Comparison of ENCODE assay signal across 15 cellular contexts in genomic region chr6:158015188-158015506, GRCh38. TPM values are rescaled to one million over a fixed set of nuclear protein-coding genes. Genes with fewer than 3 reads are reported as not detected.
DNase-seq lines count a peak whose midpoint lies in the region; ATAC-seq and TF ChIP-seq lines count a peak whose summit lies in the region.
"Had no signal": no experiment of that assay in that cellular context is flagged by ENCODE, and none has a peak within 500 bp of the region (broad histone marks: within the 10 kb centered on the region; RNA-seq: fewer than 3 reads in every experiment).

No MANE protein-coding gene starts in this region.

- peak overlapping the region; percentile 76 for H3K27ac Mint-ChIP-seq in activated naive CD4-positive, alpha-beta T cell treated with anti-CD3 and anti-CD28 coated beads for 36 hours

- no peak for TF ChIP-seq CTCF in brain microvascular endothelial cell (IDR thresholded peaks at IDR 0.05; ENCODE audit: low read depth, low read length, missing control alignments)

- H3K9me3 ChIP-seq in SJCRH30 (replicated peaks): no peaks in the 10 kb centered on the region
- H3K9me3 ChIP-seq: upper lobe of right lung had no signal

- in situ Hi-C loops in brain microvascular endothelial cell (cut with HindIII; ENCODE audit: low pct_ligation_motif_present, low sequenced_read_pairs): no loop called here

- intact Hi-C loops in activated naive CD4-positive, alpha-beta T cell treated with anti-CD3 and anti-CD28 coated beads for 36 hours (cut with micrococcal nuclease): loop anchor here (1.0 kb wide), 1 partner anchor 11 kb away; no protein-coding TSS in a partner anchor
- intact Hi-C loops in Right ventricle myocardium inferior (cut with DNase I): no loop called here

- no peaks in the 10 kb centered on the region for H3K36me3 ChIP-seq in SJCRH30
- peaks cover 35% of the 10 kb centered on the region for H3K36me3 ChIP-seq in brain microvascular endothelial cell (replicated peaks)
- H3K36me3 ChIP-seq: upper lobe of right lung had no signal

- DNase-seq in activated naive CD4-positive, alpha-beta T cell treated with anti-CD3 and anti-CD28 coated beads for 36 hours: no peak
- no peak for DNase-seq in activated naive CD4-positive, alpha-beta T cell treated with Interleukin-2 at 50 U/mL for 16 hours
- DNase-seq in SJCRH30 (no peak), brain microvascular endothelial cell (no peak), substantia nigra (lab: John Stamatoyannopoulos, UW) (no peak), Right ventricle myocardium inferior (ENCODE audit: missing footprints) (no peak), midbrain (lab: John Stamatoyannopoulos, UW) (no peak)
- DNase-seq: activated CD4-positive, CD25-positive, alpha-beta regulatory T cell; NCI-H1417 treated with DMSO at 0.1 percent for 48 hours; nucleus accumbens; stimulated activated CD4-positive, alpha-beta T cell treated with anti-CD3 and anti-CD28 coated beads, Interleukin-4, amount 100 ng/mL, for 1 hour had no signal

- H3K36me3 Mint-ChIP-seq in activated naive CD4-positive, alpha-beta T cell treated with anti-CD3 and anti-CD28 coated beads for 36 hours (ENCODE audit: low read depth): peaks cover 18% of the 10 kb centered on the region

- H3K4me1 ChIP-seq in SJCRH30: peaks cover 51% of the 10 kb centered on the region

- no peak for ATAC-seq in GM18873 (IDR thresholded peaks at IDR 0.05; ENCODE audit: low FRiP score, unreplicated experiment)
- ATAC-seq in Right ventricle myocardium inferior: no peak
- ATAC-seq: upper lobe of right lung had no signal

- H3K27me3 ChIP-seq in SJCRH30 (no peaks in the 10 kb centered on the region), brain microvascular endothelial cell (replicated peaks) (no peaks in the 10 kb centered on the region)
- H3K27me3 ChIP-seq: upper lobe of right lung had no signal

- H3K27me3 Mint-ChIP-seq in activated naive CD4-positive, alpha-beta T cell treated with anti-CD3 and anti-CD28 coated beads for 36 hours (ENCODE audit: low read depth): no peaks in the 10 kb centered on the region

- no peaks in the 10 kb centered on the region for H3K9me3 Mint-ChIP-seq in activated naive CD4-positive, alpha-beta T cell treated with anti-CD3 and anti-CD28 coated beads for 36 hours

- CTCF ChIA-PET in activated naive CD4-positive, alpha-beta T cell treated with anti-CD3 and anti-CD28 coated beads for 36 hours (lab: Charles Lee): interaction anchor here (1.2 to 4.0 kb wide), 2 partner anchors 11 to 32 kb away, joined by 3 to 34 read pairs; no protein-coding TSS in a partner anchor

- peak overlapping the region; percentile 22 for H3K27ac ChIP-seq in SJCRH30
- peak overlapping the region; percentile 17 for H3K27ac ChIP-seq in brain microvascular endothelial cell
- H3K27ac ChIP-seq in substantia nigra (ENCODE audit: low read depth, low read length, poor library complexity, severe bottlenecking): peak overlapping the region; percentile 99
- H3K27ac ChIP-seq: HL-60, KMS-11, upper lobe of right lung had no signal

- H3K4me3 ChIP-seq in SJCRH30 (no peak overlapping the region), brain microvascular endothelial cell (ENCODE audit: low read depth, low read length) (no peak overlapping the region)
- H3K4me3 ChIP-seq: upper lobe of right lung had no signal

- peaks cover 47% of the 10 kb centered on the region for H3K4me1 Mint-ChIP-seq in activated naive CD4-positive, alpha-beta T cell treated with anti-CD3 and anti-CD28 coated beads for 36 hours (ENCODE audit: low read depth)

- H3K4me3 Mint-ChIP-seq in activated naive CD4-positive, alpha-beta T cell treated with anti-CD3 and anti-CD28 coated beads for 36 hours: no peak overlapping the region

RNA-seq across cellular contexts. Expression of gene SYNJ2, which starts 33.5 kb away (rescaled TPM):
- 10 to 100 TPM; 42.4 to 42.7 TPM for total RNA-seq in activated naive CD4-positive, alpha-beta T cell treated with anti-CD3 and anti-CD28 coated beads for 36 hours
- total RNA-seq in SJCRH30 (2014; rRNA removed; shearing (Covaris generic)): 32.5 and 33.4 TPM in 2 replicates
- total RNA-seq in Right ventricle myocardium inferior: 15.0 TPM

Comparison
In these comparisons a context has a peak if more than half of its experiments do, and no peak if none do; other contexts are left out.
1. H3K27ac ChIP-seq: peak in every context shown above with its lines; median percentile 99 in substantia nigra; 22 in SJCRH30; 17 in brain microvascular endothelial cell.